18 cellular contexts compared by ENCODE assay signal in the genomic region with DNA sequence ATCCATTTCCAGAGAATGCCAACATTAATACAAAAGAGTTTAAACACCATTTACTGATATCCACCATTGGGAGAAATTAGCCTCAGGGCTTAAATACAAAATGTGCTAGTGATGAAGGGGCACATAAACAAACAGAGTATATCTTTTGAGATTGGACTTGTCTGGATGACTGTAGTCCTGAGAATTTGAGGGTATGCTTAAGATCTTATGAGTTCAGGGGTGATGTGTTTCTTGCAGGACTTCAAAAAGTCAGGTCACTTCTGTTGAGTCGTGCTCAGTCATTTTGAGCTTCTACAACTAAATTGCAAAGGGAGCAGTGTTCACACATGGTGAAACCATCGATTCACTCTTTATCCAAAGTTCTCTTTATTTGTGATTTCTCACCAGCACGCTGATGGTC.
"Had no signal": no experiment of that assay in that cellular context is flagged by ENCODE, and none has a peak within 500 bp of the region (broad histone marks: within the 10 kb centered on the region; RNA-seq: fewer than 3 reads in every experiment).

No MANE protein-coding gene starts in this region.

- H3K4me3 Mint-ChIP-seq: activated naive CD4-positive, alpha-beta T cell treated with anti-CD3 and anti-CD28 coated beads for 36 hours; activated T-helper 17 cell treated with anti-CD3 and anti-CD28 coated beads, Interleukin-2, amount 50 U/mL, for 72 hours; endodermal cell; naive thymus-derived CD4-positive, alpha-beta T cell; stimulated activated effector memory CD8-positive, alpha-beta T cell treated with anti-CD3 and anti-CD28 coated beads, Interleukin-12 subunit alpha, Interleukin-12 subunit beta, amount 100 ng/mL, for 72 hours; T-cell had no signal

- H3K9me3 Mint-ChIP-seq: activated naive CD4-positive, alpha-beta T cell treated with anti-CD3 and anti-CD28 coated beads for 36 hours; stimulated activated effector memory CD8-positive, alpha-beta T cell treated with anti-CD3 and anti-CD28 coated beads, Interleukin-12 subunit alpha, Interleukin-12 subunit beta, amount 100 ng/mL, for 72 hours had no signal

- DNase-seq: activated CD4-positive, alpha-beta T cell treated with anti-CD3 and anti-CD28 coated beads, Interleukin-2, amount 50 U/mL, for 48 hours; activated CD4-positive, CD25-positive, alpha-beta regulatory T cell treated with anti-CD3 and anti-CD28 coated beads, Interleukin-2, amount 50 U/mL, for 72 hours; activated naive CD4-positive, alpha-beta T cell treated with anti-CD3 and anti-CD28 coated beads for 36 hours; dorsolateral prefrontal cortex; endodermal cell; hippocampal formation; left lung; mucosa of descending colon; naive thymus-derived CD4-positive, alpha-beta T cell; right lobe of liver; stimulated activated CD4-positive, alpha-beta T cell treated with anti-CD3 and anti-CD28 coated beads, Interleukin-12 subunit alpha, Interleukin-12 subunit beta, amount 100 ng/mL, for 4 hours; stimulated activated CD4-positive, alpha-beta T cell treated with anti-CD3 and anti-CD28 coated beads, Interleukin-2, amount 100 ng/mL, for 24 hours; T-cell; T1000 had no signal

- H3K36me3 Mint-ChIP-seq: naive thymus-derived CD4-positive, alpha-beta T cell; stimulated activated effector memory CD8-positive, alpha-beta T cell treated with anti-CD3 and anti-CD28 coated beads, Interleukin-12 subunit alpha, Interleukin-12 subunit beta, amount 100 ng/mL, for 72 hours; T-cell had no signal

- H3K4me1 Mint-ChIP-seq: activated T-helper 17 cell treated with anti-CD3 and anti-CD28 coated beads, Interleukin-2, amount 50 U/mL, for 72 hours; endodermal cell; naive thymus-derived CD4-positive, alpha-beta T cell; stimulated activated effector memory CD8-positive, alpha-beta T cell treated with anti-CD3 and anti-CD28 coated beads, Interleukin-12 subunit alpha, Interleukin-12 subunit beta, amount 100 ng/mL, for 72 hours; T-cell had no signal

- H3K9me3 ChIP-seq: ascending aorta, mucosa of descending colon, prostate gland, right lobe of liver had no signal

- H3K4me3 ChIP-seq: ascending aorta, dorsolateral prefrontal cortex, left lung, mucosa of descending colon, prostate gland, right lobe of liver had no signal

- H3K36me3 ChIP-seq: ascending aorta, left lung, prostate gland, right lobe of liver had no signal

- H3K27me3 ChIP-seq: ascending aorta, dorsolateral prefrontal cortex, left lung, right lobe of liver had no signal

- H3K27ac ChIP-seq: ascending aorta, dorsolateral prefrontal cortex, left lung, prostate gland, right lobe of liver had no signal

- H3K27ac Mint-ChIP-seq: activated naive CD4-positive, alpha-beta T cell treated with anti-CD3 and anti-CD28 coated beads for 36 hours; activated T-helper 17 cell treated with anti-CD3 and anti-CD28 coated beads, Interleukin-2, amount 50 U/mL, for 72 hours; endodermal cell; naive thymus-derived CD4-positive, alpha-beta T cell; stimulated activated effector memory CD8-positive, alpha-beta T cell treated with anti-CD3 and anti-CD28 coated beads, Interleukin-12 subunit alpha, Interleukin-12 subunit beta, amount 100 ng/mL, for 72 hours; T-cell had no signal

- ATAC-seq: activated T-helper 17 cell treated with anti-CD3 and anti-CD28 coated beads, Interleukin-2, amount 50 U/mL, for 72 hours; left lung; mucosa of descending colon; naive thymus-derived CD4-positive, alpha-beta T cell; right lobe of liver; stimulated activated effector memory CD8-positive, alpha-beta T cell treated with anti-CD3 and anti-CD28 coated beads, Interleukin-12 subunit alpha, Interleukin-12 subunit beta, amount 100 ng/mL, for 72 hours; T-cell had no signal

- H3K4me1 ChIP-seq: ascending aorta, left lung, prostate gland, right lobe of liver had no signal
